Comparison of ENCODE assay signal across 8 cellular contexts in the genomic region with DNA sequence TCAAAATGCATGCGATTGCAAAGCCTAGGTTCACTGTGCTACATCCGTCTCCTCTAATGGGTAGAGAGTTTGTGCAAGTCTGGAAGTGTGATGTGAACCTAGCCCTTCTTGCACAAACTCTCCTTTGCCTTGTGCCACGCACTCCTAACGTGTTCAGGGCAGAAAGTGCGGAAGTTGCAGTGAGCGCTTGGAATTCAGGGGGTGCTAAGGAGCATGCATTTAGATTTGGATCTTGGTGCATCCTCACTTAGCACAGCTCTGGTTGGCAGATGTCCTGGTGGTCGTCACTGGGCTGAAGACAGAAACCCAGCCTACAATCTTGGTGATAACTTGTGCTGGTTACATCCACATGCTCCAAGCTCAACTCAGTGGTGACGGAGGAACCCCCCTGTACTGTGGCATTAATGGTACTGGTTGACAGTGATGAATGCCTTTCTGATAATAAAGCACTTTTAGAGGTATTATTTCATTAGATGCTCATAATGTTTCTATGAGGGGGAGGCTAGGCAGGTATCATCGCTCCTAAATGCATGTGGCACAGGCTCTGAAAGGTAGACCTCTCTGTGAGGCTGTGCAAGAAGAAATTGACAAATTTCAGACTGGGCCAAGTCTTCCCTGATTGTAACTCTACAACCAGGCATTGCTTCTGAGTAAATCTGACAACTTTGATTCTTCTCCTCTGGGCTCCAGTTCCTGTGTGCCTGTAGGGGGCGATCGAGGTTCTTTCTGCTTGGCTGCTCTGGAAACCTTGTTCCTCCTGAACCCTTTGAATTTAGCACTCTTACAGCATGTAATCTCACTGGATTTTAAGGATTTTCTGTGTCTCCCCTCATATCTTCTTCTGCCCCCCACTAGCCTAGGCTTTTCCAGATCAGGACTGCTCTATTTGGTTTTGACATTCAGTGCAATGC. TPM values are rescaled to one million over a fixed set of nuclear protein-coding genes. Genes with fewer than 3 reads are reported as not detected.
DNase-seq lines count a peak whose midpoint lies in the region; ATAC-seq and TF ChIP-seq lines count a peak whose summit lies in the region.

No MANE protein-coding gene starts in this region.

- TF ChIP-seq CTCF in GM13976 (IDR thresholded peaks at IDR 0.05; ENCODE audit: borderline replicate concordance, control extremely low read depth, extremely low read depth, insufficient read depth, missing control alignments) (peak; percentile 54), gastroesophageal sphincter (IDR thresholded peaks at IDR 0.05) (peak; percentile 22 to 48 (median 26))

- H3K4me1 ChIP-seq in NT2/D1 (ENCODE audit: insufficient read depth, insufficient read length) (peaks cover 24% of the 10 kb centered on the region), gastroesophageal sphincter (peaks cover 10 to 77% (median 24%) of the 10 kb centered on the region in 3 donors)

- H3K27ac ChIP-seq in gastroesophageal sphincter, result no peak overlapping the region

- H3K9me3 ChIP-seq in NT2/D1 (ENCODE audit: insufficient read depth, low read length), result no peaks in the 10 kb centered on the region
- H3K9me3 ChIP-seq in gastroesophageal sphincter, result no peaks in the 10 kb centered on the region

- no peak for TF ChIP-seq POLR2A in gastroesophageal sphincter (IDR thresholded peaks at IDR 0.05)

- in situ Hi-C loops in GM13976 (cut with MboI; ENCODE audit: low sequenced_read_pairs, unreplicated experiment), result no loop called here

- no peak for TF ChIP-seq EP300 in gastroesophageal sphincter (IDR thresholded peaks at IDR 0.05)

- no peak overlapping the region for H3K9ac ChIP-seq in NT2/D1 (ENCODE audit: insufficient read length, low read depth)

- no peaks in the 10 kb centered on the region for H3K27me3 ChIP-seq in NT2/D1 (ENCODE audit: insufficient read depth, insufficient read length)
- no peaks in the 10 kb centered on the region for H3K27me3 ChIP-seq in gastroesophageal sphincter

- DNase-seq in AG08396 (ENCODE audit: low spot score) (peak; percentile 64), GM13976 (ENCODE audit: low spot score) (peak; percentile 77), NT2/D1 (ENCODE audit: low read depth, low spot score) (peak; percentile 64), cerebellum (ENCODE audit: low spot score) (no peak)
- peak; percentile 67 to 79 for DNase-seq in activated T-cell treated with anti-CD3 and anti-CD28 coated beads, Interleukin-2, amount 50 U/mL, for 48 hours
- DNase-seq in stimulated activated CD4-positive, alpha-beta T cell treated with anti-CD3 and anti-CD28 coated beads, Interleukin-15, amount 100 ng/mL, for 24 hours, result peak; percentile 79

- ATAC-seq in gastroesophageal sphincter, result no peak
- no peak for ATAC-seq in GM21381 (IDR thresholded peaks at IDR 0.05; ENCODE audit: unreplicated experiment)

- H3K4me3 ChIP-seq in NT2/D1 (ENCODE audit: insufficient read length, low read depth) (no peak overlapping the region), gastroesophageal sphincter (no peak overlapping the region)

- H3K36me3 ChIP-seq in NT2/D1 (ENCODE audit: insufficient read depth, insufficient read length, low read length) (peaks cover 19% of the 10 kb centered on the region), gastroesophageal sphincter (peaks cover 0 to 18% of the 10 kb centered on the region in 2 donors)

- WGBS in gastroesophageal sphincter (ENCODE audit: low coverage in 1 of 2), 2 donors, result 73 to 80% methylated on average over 7 to 9 of the region's 11 CpGs

RNA-seq across cellular contexts. Expression of a gene that starts 40.6 kb away (rescaled TPM):
- total RNA-seq in gastroesophageal sphincter, result 10 to 100 TPM; 45.0 to 77.4 (median 55.5) TPM
- total RNA-seq in cerebellum, result 14.6 TPM

RNA-seq across cellular contexts. Expression of a gene that starts 45.3 kb away (rescaled TPM):
- total RNA-seq in gastroesophageal sphincter (under 1 TPM in 1 of 4 donors, not detected in 3; 0.27 TPM), cerebellum (not detected)

RNA-seq across cellular contexts. Expression of a gene that starts 47.0 kb away (rescaled TPM):
- total RNA-seq in gastroesophageal sphincter (1 to 10 TPM in 3 of 4 donors, under 1 TPM in 1; 0.45 to 9.3 (median 2.3) TPM), cerebellum (0.18 TPM)
